19 cellular contexts compared by ENCODE assay signal in the genomic region with DNA sequence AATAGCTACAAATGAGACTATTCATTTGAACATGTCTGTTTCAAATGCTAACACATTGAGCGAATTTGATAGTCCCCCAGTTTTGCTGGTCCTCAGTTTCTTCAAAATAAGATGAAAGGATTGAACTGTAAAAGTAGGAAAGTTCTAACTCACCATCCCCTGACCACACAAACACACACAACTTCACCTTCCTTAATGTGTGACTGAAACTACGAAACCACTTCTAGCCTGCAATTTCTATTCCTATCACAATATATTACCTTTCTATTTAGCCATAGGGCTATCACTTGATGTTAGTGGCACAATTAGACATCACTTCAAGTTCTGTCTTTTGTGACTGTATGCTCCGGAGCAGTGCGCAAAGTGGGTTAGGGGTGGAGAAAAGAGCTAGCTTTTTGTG. TPM values are rescaled to one million over a fixed set of nuclear protein-coding genes. Genes with fewer than 3 reads are reported as not detected.
"Had no signal": no experiment of that assay in that cellular context is flagged by ENCODE, and none has a peak within 500 bp of the region (broad histone marks: within the 10 kb centered on the region; RNA-seq: fewer than 3 reads in every experiment).

No MANE protein-coding gene starts in this region.

- H3K4me3 ChIP-seq: right atrium auricular region, suprapubic skin, upper lobe of right lung had no signal

- H3K27me3 ChIP-seq: foreskin keratinocyte, right atrium auricular region, suprapubic skin, upper lobe of right lung had no signal

- FAIRE-seq: astrocyte, bronchial epithelial cell had no signal

- H3K4me3 Mint-ChIP-seq: dendritic cell treated with granulocyte-macrophage colony-stimulating factor and Interleukin-4, amounts not matched to agents 40 ng/mL and 50 ng/mL, for 4 days; nephron progenitor cell; T-helper 1 cell treated with Interleukin-12 subunit alpha and Interleukin-12 subunit beta and Interleukin-4 antibody, amounts not matched to agents 30 μg/mL and 1 μg/mL, for 36 hours had no signal

- H3K27me3 Mint-ChIP-seq: dendritic cell treated with granulocyte-macrophage colony-stimulating factor and Interleukin-4, amounts not matched to agents 40 ng/mL and 50 ng/mL, for 4 days had no signal

- ATAC-seq: foreskin keratinocyte, SK-N-SH treated with all-trans-retinoic acid at 6 μM for 48 hours, upper lobe of right lung had no signal

- H3K9me3 Mint-ChIP-seq: dendritic cell treated with granulocyte-macrophage colony-stimulating factor and Interleukin-4, amounts not matched to agents 40 ng/mL and 50 ng/mL, for 4 days; nephron progenitor cell; T-helper 1 cell treated with Interleukin-12 subunit alpha and Interleukin-12 subunit beta and Interleukin-4 antibody, amounts not matched to agents 30 μg/mL and 1 μg/mL, for 36 hours had no signal

- H3K36me3 ChIP-seq: right atrium auricular region, suprapubic skin, upper lobe of right lung had no signal

- H3K27ac Mint-ChIP-seq: dendritic cell treated with granulocyte-macrophage colony-stimulating factor and Interleukin-4, amounts not matched to agents 40 ng/mL and 50 ng/mL, for 4 days; nephron progenitor cell; T-helper 1 cell treated with Interleukin-12 subunit alpha and Interleukin-12 subunit beta and Interleukin-4 antibody, amounts not matched to agents 30 μg/mL and 1 μg/mL, for 36 hours had no signal

- H3K4me1 ChIP-seq: foreskin keratinocyte, right atrium auricular region, suprapubic skin, upper lobe of right lung had no signal

- H3K27ac ChIP-seq: foreskin keratinocyte, right atrium auricular region, suprapubic skin, upper lobe of right lung had no signal

- H3K4me1 Mint-ChIP-seq: nephron progenitor cell had no signal

- H3K9me3 ChIP-seq: right atrium auricular region, suprapubic skin, upper lobe of right lung had no signal

- DNase-seq: activated CD4-positive, alpha-beta T cell treated with anti-CD3 and anti-CD28 coated beads, Interleukin-2, amount 50 U/mL, for 1 hour; activated effector memory CD4-positive, alpha-beta T cell treated with anti-CD3 and anti-CD28 coated beads, Interleukin-2, amount 50 U/mL, for 16 hours; effector memory CD4-positive, alpha-beta T cell; foreskin keratinocyte; glutamatergic neuron; mesendoderm; nephron progenitor cell; occipital lobe; stimulated activated CD4-positive, alpha-beta T cell treated with anti-CD3 and anti-CD28 coated beads, Interleukin-4, amount 100 ng/mL, for 1 hour; stimulated activated naive CD4-positive, alpha-beta T cell treated with Interleukin-2 at 50 U/mL for 16 hours; upper lobe of right lung had no signal

RNA-seq across cellular contexts. Expression of gene BTLA, which starts 14.9 kb away (rescaled TPM):
- total RNA-seq: astrocyte, bronchial epithelial cell, foreskin keratinocyte, kidney epithelial cell, right atrium auricular region had no signal
- polyA plus RNA-seq: foreskin keratinocyte had no signal
